21 cellular contexts compared by ENCODE assay signal in the genomic region with DNA sequence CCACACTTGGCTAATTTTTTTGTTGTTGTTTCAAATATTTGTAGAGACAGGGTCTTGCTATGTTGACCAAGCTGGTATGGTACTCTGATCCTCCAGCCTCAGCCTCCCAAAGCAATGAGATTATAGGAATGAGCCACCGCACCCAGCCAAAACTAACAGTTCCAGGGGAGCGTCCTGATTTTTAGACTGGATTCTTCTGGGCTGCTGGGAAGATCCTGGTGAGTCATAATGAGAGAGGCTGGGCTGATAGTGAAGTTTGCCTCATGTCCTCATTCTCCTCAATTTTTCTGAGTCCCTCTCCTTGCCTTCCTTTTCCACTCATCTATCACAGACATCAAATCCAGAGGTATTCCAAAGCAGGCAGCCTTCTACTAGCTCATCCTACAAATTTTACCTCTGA.
DNase-seq lines count a peak whose midpoint lies in the region; FAIRE-seq and TF ChIP-seq lines count a peak whose summit lies in the region.
"Had no signal": no experiment of that assay in that cellular context is flagged by ENCODE, and none has a peak within 500 bp of the region (broad histone marks: within the 10 kb centered on the region; RNA-seq: fewer than 3 reads in every experiment).

No MANE protein-coding gene starts in this region.

- no peak for TF ChIP-seq CTCF in bronchial epithelial cell (IDR thresholded peaks at IDR 0.05; ENCODE audit: insufficient read depth, low read length, severe bottlenecking)
- TF ChIP-seq CTCF in suprapubic skin (IDR thresholded peaks at IDR 0.05): no peak

- 60% methylated on average over 2 of the region's 2 CpGs for WGBS in suprapubic skin

- no peak for FAIRE-seq in bronchial epithelial cell (lab: Jason Lieb, UNC)
- FAIRE-seq: G401.6, GM12892, islet of Langerhans had no signal

- H3K4me1 Mint-ChIP-seq in CD4-positive, alpha-beta memory T cell: no peaks in the 10 kb centered on the region
- H3K4me1 Mint-ChIP-seq: stimulated activated naive B cell treated with anti-CD40 and anti-IgM and Interleukin-4, amounts not matched to agents 10 μg/mL and 1 μg/mL and 100 μg/mL, for 72 hours had no signal

- H3K4me3 ChIP-seq in MG63: no peak overlapping the region
- H3K4me3 ChIP-seq in bronchial epithelial cell (ENCODE audit: low read depth, low read length): no peak overlapping the region
- H3K4me3 ChIP-seq in CD4-positive, alpha-beta memory T cell (ENCODE audit: low read length in 2 of 2): no peak overlapping the region
- H3K4me3 ChIP-seq in suprapubic skin: no peak overlapping the region

- H3K4me3 Mint-ChIP-seq in CD4-positive, alpha-beta memory T cell: no peak overlapping the region
- H3K4me3 Mint-ChIP-seq: activated naive CD8-positive, alpha-beta T cell; activated T-cell treated with anti-CD3 and anti-CD28 coated beads, Interleukin-2, amount 50 U/mL, for 24 hours; effector memory CD8-positive, alpha-beta T cell; neural crest cell; stimulated activated naive B cell treated with anti-CD40 and anti-IgM and Interleukin-4, amounts not matched to agents 10 μg/mL and 1 μg/mL and 100 μg/mL, for 72 hours had no signal

- H3K27ac Mint-ChIP-seq in CD4-positive, alpha-beta memory T cell: no peak overlapping the region
- H3K27ac Mint-ChIP-seq: activated naive CD8-positive, alpha-beta T cell; activated T-cell treated with anti-CD3 and anti-CD28 coated beads, Interleukin-2, amount 50 U/mL, for 24 hours; effector memory CD8-positive, alpha-beta T cell; stimulated activated naive B cell treated with anti-CD40 and anti-IgM and Interleukin-4, amounts not matched to agents 10 μg/mL and 1 μg/mL and 100 μg/mL, for 72 hours had no signal

- H3K9me3 Mint-ChIP-seq in CD4-positive, alpha-beta memory T cell: no peaks in the 10 kb centered on the region
- H3K9me3 Mint-ChIP-seq: activated T-cell treated with anti-CD3 and anti-CD28 coated beads, Interleukin-2, amount 50 U/mL, for 24 hours; effector memory CD8-positive, alpha-beta T cell; neural crest cell had no signal

- no peaks in the 10 kb centered on the region for H3K4me1 ChIP-seq in CD4-positive, alpha-beta memory T cell (ENCODE audit: insufficient read depth, low read length)
- H3K4me1 ChIP-seq in suprapubic skin: peaks cover 14% of the 10 kb centered on the region

- CTCF ChIA-PET in CD4-positive, alpha-beta memory T cell (lab: Charles Lee; ENCODE audit: partially characterized antibody): interaction anchor here (1.1 kb wide), 1 partner anchor 9 kb away, joined by 3 read pairs; no protein-coding TSS in a partner anchor

- peaks cover 5 to 8% of the 10 kb centered on the region in 2 donors for H3K27me3 Mint-ChIP-seq in CD4-positive, alpha-beta memory T cell

- TF ChIP-seq EP300 in suprapubic skin (IDR thresholded peaks at IDR 0.05): no peak

- POLR2A ChIA-PET in CD4-positive, alpha-beta memory T cell (lab: Charles Lee; ENCODE audit: partially characterized antibody): interaction anchor here (0.7 kb wide), 1 partner anchor 24 kb away, joined by 3 read pairs; no protein-coding TSS in a partner anchor

- TF ChIP-seq POLR2A in suprapubic skin (IDR thresholded peaks at IDR 0.05): no peak

- H3K27me3 ChIP-seq in MG63 (no peaks in the 10 kb centered on the region), bronchial epithelial cell (ENCODE audit: control insufficient read depth, insufficient read depth, low read length) (no peaks in the 10 kb centered on the region), suprapubic skin (no peaks in the 10 kb centered on the region)
- no peaks in the 10 kb centered on the region for H3K27me3 ChIP-seq in CD4-positive, alpha-beta memory T cell (ENCODE audit: insufficient read depth, low read length)

- intact Hi-C loops in CD4-positive, alpha-beta memory T cell (cut with micrococcal nuclease): no loop called here

- H3K36me3 ChIP-seq in MG63 (no peaks in the 10 kb centered on the region), bronchial epithelial cell (ENCODE audit: control insufficient read depth, insufficient read depth, low read length) (no peaks in the 10 kb centered on the region), suprapubic skin (no peaks in the 10 kb centered on the region)
- no peaks in the 10 kb centered on the region for H3K36me3 ChIP-seq in CD4-positive, alpha-beta memory T cell (ENCODE audit: insufficient read depth, low read length)

- H3K36me3 Mint-ChIP-seq in CD4-positive, alpha-beta memory T cell: no peaks in the 10 kb centered on the region
- H3K36me3 Mint-ChIP-seq: activated naive CD8-positive, alpha-beta T cell; stimulated activated naive B cell treated with anti-CD40 and anti-IgM and Interleukin-4, amounts not matched to agents 10 μg/mL and 1 μg/mL and 100 μg/mL, for 72 hours had no signal

- H3K9me3 ChIP-seq in MG63 (no peaks in the 10 kb centered on the region), suprapubic skin (no peaks in the 10 kb centered on the region)
- no peaks in the 10 kb centered on the region for H3K9me3 ChIP-seq in CD4-positive, alpha-beta memory T cell (ENCODE audit: control insufficient read depth in 1 of 2, low read length in 2 of 2)

- H3K27ac ChIP-seq in CD4-positive, alpha-beta memory T cell (ENCODE audit: low read depth, low read length): no peak overlapping the region
- H3K27ac ChIP-seq in suprapubic skin: no peak overlapping the region

- DNase-seq in AG08396 (ENCODE audit: low spot score) (peak; percentile 27), MG63 (peak; percentile 72), bronchial epithelial cell (ENCODE audit: low read depth) (peak; percentile 77), hepatic stellate cell (ENCODE audit: low spot score) (peak; percentile 55), NCI-H187 (lab: John Stamatoyannopoulos, UW) (no peak), HT-29 (ENCODE audit: low spot score) (no peak), suprapubic skin (ENCODE audit: low spot score in 2 of 2) (no peak)
- no peak for DNase-seq in CD4-positive, alpha-beta memory T cell
- DNase-seq: activated CD4-positive, alpha-beta T cell treated with anti-CD3 and anti-CD28 coated beads, Interleukin-2, amount 50 U/mL, for 48 hours; activated T-cell treated with anti-CD3 and anti-CD28 coated beads, Interleukin-2, amount 50 U/mL, for 24 hours; central memory CD4-positive, alpha-beta T cell; COR-L47; effector memory CD8-positive, alpha-beta T cell; glutamatergic neuron; NCI-H1092 treated with DMSO at 0.1 percent for 48 hours; stimulated activated naive B cell treated with anti-CD40 and anti-IgM and Interleukin-4, amounts not matched to agents 10 μg/mL and 1 μg/mL and 100 μg/mL, for 72 hours had no signal

Comparison
In these comparisons a context has a peak if more than half of its experiments do, and no peak if none do; other contexts are left out.
1. DNase-seq: peak in AG08396 (single experiment), MG63 (single experiment), bronchial epithelial cell (single experiment) and hepatic stellate cell (single experiment); none in NCI-H187 (0 of 2), HT-29 (single experiment), CD4-positive, alpha-beta memory T cell (0 of 5) and suprapubic skin (0 of 2).